Comparison of ENCODE assay signal across 2 cellular contexts in the genomic region with DNA sequence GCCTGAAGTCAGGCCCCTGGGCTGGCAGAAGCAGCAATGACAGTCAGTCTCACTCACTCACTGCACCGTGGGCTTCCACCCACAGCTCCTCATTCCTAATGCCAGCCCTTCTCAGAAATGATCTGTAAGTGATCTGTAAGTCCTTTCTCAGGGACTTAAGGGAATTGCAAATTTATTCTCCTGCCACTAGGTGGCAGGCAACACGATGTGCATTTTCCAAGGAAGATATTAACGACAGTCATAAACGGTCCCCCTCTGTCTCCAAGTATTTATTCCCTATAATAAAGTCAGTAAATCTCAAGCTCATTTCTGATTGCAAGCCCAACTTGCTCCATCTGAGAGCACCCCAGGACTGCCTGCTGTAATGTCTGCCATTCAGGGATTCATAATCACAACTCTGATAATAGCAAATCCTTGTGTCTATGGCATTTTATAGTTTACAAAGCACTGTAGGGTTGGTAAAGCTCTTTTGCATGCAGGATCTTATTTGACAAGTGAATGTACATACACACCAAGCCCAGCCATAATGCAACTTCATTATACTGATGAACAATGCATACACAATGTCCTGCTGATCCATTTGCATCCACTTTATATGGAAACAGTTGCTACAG.
TF ChIP-seq lines count a peak whose summit lies in the region.

No MANE protein-coding gene starts in this region.

TF ChIP-seq in K562, 482 proteins besides CTCF, POLR2A, EP300 and RAD21 (continued from another document):
- TF ChIP-seq XRCC4 (IDR thresholded peaks at IDR 0.05; ENCODE audit: extremely low read depth, insufficient read depth, insufficient read length) (no peak), SMC3 (conservative IDR thresholded peaks at IDR 0.05; ENCODE audit: insufficient read depth, low read depth, low read length) (0 out of 2 replicates have a peak, but pooled peaks have one; percentile 40), NONO (IDR thresholded peaks at IDR 0.05; ENCODE audit: low read depth in 2 of 2, low read length in 1 of 2) (no peak), RB1 (IDR thresholded peaks at IDR 0.05; ENCODE audit: low read depth) (0 out of 2 replicates have a peak, but pooled peaks have one; percentile 24), ZNF239 (CRISPR knock-in tag; IDR thresholded peaks at IDR 0.05) (no peak), ZNF143 (CRISPR knock-in tag; IDR thresholded peaks at IDR 0.05) (no peak), E2F3 (CRISPR knock-in tag; IDR thresholded peaks at IDR 0.05) (no peak)
- TF ChIP-seq, protein P1, sequence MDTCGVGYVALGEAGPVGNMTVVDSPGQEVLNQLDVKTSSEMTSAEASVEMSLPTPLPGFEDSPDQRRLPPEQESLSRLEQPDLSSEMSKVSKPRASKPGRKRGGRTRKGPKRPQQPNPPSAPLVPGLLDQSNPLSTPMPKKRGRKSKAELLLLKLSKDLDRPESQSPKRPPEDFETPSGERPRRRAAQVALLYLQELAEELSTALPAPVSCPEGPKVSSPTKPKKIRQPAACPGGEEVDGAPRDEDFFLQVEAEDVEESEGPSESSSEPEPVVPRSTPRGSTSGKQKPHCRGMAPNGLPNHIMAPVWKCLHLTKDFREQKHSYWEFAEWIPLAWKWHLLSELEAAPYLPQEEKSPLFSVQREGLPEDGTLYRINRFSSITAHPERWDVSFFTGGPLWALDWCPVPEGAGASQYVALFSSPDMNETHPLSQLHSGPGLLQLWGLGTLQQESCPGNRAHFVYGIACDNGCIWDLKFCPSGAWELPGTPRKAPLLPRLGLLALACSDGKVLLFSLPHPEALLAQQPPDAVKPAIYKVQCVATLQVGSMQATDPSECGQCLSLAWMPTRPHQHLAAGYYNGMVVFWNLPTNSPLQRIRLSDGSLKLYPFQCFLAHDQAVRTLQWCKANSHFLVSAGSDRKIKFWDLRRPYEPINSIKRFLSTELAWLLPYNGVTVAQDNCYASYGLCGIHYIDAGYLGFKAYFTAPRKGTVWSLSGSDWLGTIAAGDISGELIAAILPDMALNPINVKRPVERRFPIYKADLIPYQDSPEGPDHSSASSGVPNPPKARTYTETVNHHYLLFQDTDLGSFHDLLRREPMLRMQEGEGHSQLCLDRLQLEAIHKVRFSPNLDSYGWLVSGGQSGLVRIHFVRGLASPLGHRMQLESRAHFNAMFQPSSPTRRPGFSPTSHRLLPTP (IDR thresholded peaks at IDR 0.05; ENCODE audit: borderline replicate concordance, extremely low read depth, insufficient read length): no peak
- TF ChIP-seq, protein P2, sequence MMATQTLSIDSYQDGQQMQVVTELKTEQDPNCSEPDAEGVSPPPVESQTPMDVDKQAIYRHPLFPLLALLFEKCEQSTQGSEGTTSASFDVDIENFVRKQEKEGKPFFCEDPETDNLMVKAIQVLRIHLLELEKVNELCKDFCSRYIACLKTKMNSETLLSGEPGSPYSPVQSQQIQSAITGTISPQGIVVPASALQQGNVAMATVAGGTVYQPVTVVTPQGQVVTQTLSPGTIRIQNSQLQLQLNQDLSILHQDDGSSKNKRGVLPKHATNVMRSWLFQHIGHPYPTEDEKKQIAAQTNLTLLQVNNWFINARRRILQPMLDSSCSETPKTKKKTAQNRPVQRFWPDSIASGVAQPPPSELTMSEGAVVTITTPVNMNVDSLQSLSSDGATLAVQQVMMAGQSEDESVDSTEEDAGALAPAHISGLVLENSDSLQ (IDR thresholded peaks at IDR 0.05): no peak
- TF ChIP-seq, protein P3, sequence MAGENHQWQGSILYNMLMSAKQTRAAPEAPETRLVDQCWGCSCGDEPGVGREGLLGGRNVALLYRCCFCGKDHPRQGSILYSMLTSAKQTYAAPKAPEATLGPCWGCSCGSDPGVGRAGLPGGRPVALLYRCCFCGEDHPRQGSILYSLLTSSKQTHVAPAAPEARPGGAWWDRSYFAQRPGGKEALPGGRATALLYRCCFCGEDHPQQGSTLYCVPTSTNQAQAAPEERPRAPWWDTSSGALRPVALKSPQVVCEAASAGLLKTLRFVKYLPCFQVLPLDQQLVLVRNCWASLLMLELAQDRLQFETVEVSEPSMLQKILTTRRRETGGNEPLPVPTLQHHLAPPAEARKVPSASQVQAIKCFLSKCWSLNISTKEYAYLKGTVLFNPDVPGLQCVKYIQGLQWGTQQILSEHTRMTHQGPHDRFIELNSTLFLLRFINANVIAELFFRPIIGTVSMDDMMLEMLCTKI (IDR thresholded peaks at IDR 0.05; ENCODE audit: partially characterized antibody): no peak
- TF ChIP-seq, protein P4, sequence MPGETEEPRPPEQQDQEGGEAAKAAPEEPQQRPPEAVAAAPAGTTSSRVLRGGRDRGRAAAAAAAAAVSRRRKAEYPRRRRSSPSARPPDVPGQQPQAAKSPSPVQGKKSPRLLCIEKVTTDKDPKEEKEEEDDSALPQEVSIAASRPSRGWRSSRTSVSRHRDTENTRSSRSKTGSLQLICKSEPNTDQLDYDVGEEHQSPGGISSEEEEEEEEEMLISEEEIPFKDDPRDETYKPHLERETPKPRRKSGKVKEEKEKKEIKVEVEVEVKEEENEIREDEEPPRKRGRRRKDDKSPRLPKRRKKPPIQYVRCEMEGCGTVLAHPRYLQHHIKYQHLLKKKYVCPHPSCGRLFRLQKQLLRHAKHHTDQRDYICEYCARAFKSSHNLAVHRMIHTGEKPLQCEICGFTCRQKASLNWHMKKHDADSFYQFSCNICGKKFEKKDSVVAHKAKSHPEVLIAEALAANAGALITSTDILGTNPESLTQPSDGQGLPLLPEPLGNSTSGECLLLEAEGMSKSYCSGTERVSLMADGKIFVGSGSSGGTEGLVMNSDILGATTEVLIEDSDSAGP (CRISPR knock-in tag; IDR thresholded peaks at IDR 0.05): no peak
- TF ChIP-seq, protein P5, sequence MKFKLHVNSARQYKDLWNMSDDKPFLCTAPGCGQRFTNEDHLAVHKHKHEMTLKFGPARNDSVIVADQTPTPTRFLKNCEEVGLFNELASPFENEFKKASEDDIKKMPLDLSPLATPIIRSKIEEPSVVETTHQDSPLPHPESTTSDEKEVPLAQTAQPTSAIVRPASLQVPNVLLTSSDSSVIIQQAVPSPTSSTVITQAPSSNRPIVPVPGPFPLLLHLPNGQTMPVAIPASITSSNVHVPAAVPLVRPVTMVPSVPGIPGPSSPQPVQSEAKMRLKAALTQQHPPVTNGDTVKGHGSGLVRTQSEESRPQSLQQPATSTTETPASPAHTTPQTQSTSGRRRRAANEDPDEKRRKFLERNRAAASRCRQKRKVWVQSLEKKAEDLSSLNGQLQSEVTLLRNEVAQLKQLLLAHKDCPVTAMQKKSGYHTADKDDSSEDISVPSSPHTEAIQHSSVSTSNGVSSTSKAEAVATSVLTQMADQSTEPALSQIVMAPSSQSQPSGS (CRISPR knock-in tag; IDR thresholded peaks at IDR 0.05): no peak
- TF ChIP-seq, protein P6, sequence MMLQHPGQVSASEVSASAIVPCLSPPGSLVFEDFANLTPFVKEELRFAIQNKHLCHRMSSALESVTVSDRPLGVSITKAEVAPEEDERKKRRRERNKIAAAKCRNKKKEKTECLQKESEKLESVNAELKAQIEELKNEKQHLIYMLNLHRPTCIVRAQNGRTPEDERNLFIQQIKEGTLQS (IDR thresholded peaks at IDR 0.05): no peak
- TF ChIP-seq, protein P6 (CRISPR knock-in tag; conservative IDR thresholded peaks at IDR 0.05): no peak

TF ChIP-seq in HepG2, 621 proteins besides CTCF, POLR2A, EP300 and RAD21 (continued from another document):
- TF ChIP-seq KMT2B (CRISPR knock-in tag; IDR thresholded peaks at IDR 0.05): no peak
- no peak for TF ChIP-seq ZNF841 (CRISPR knock-in tag; IDR thresholded peaks at IDR 0.05; ENCODE audit: borderline replicate concordance)
TF ChIP-seq in HepG2: peak in this region for 1.
